Comparison of ENCODE assay signal across 16 cellular contexts in the genomic region with DNA sequence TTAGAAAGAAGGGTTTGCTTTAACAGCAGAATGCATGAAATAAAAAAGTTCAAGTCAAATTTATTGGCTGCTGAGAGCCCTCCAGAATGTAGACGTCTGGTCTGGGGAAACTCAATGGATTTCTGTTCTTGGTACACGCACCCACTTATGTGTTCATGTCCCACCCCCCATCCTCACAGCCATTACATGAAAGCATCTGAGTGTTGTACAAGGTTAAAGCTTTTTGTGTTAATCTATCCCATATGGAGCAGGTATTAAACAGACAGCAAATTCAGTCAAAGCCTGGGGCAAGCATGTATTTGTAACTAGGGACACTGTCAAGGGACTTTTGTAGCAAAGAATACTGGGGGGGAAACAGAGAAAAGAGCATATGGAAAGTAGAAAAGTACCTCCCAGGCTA.
DNase-seq lines count a peak whose midpoint lies in the region; ATAC-seq and TF ChIP-seq lines count a peak whose summit lies in the region.
"Had no signal": no experiment of that assay in that cellular context is flagged by ENCODE, and none has a peak within 500 bp of the region (broad histone marks: within the 10 kb centered on the region; RNA-seq: fewer than 3 reads in every experiment).

No MANE protein-coding gene starts in this region.

- peaks cover 0 to 42% of the 10 kb centered on the region in 2 experiments; a peak in 2 of 4 replicates for H3K4me1 ChIP-seq in SK-N-SH (ENCODE audit: control insufficient read depth in 1 of 2, insufficient read depth in 2 of 2, low read depth in 1 of 2, low read length in 1 of 2)
- H3K4me1 ChIP-seq: Caco-2 had no signal

- DNase-seq in SK-N-MC (ENCODE audit: low read depth, low spot score): peak; percentile 37
- peak; percentile 51 for DNase-seq in SK-N-SH
- DNase-seq in brain microvascular endothelial cell: no peak
- no peak for DNase-seq in NCI-H1417 treated with DMSO at 0.1 percent for 48 hours (lab: John Stamatoyannopoulos, UW)
- DNase-seq: C1 segment of cervical spinal cord; Caco-2; CD4-positive, CD25-positive, alpha-beta regulatory T cell; CD8-positive, alpha-beta T cell; DMS153; DND-41; GM23248; H7; HCEC 1CT had no signal

- in situ Hi-C loops in brain microvascular endothelial cell (cut with HindIII; ENCODE audit: low pct_ligation_motif_present, low sequenced_read_pairs): no loop called here

- H3F3A ChIP-seq in SK-N-SH (replicated peaks; ENCODE audit: insufficient read depth): no peaks in the 10 kb centered on the region

- no peaks in the 10 kb centered on the region for H3K36me3 ChIP-seq in SK-N-MC (ENCODE audit: insufficient read depth, low read length)
- H3K36me3 ChIP-seq in SK-N-SH (replicated peaks in 1 of 2; ENCODE audit: control insufficient read depth in 1 of 2, insufficient read depth in 2 of 2, low read length in 1 of 2): no peaks in the 10 kb centered on the region
- no peaks in the 10 kb centered on the region for H3K36me3 ChIP-seq in brain microvascular endothelial cell (replicated peaks)

- TF ChIP-seq CTCF in SK-N-SH (IDR thresholded peaks at IDR 0.05): no peak
- TF ChIP-seq CTCF in brain (conservative IDR thresholded peaks at IDR 0.05): no peak
- no peak for TF ChIP-seq CTCF in nephron (IDR thresholded peaks at IDR 0.05; ENCODE audit: unreplicated experiment in 3 of 3)
- TF ChIP-seq CTCF in brain microvascular endothelial cell (IDR thresholded peaks at IDR 0.05; ENCODE audit: low read depth, low read length, missing control alignments): no peak

- H3K27ac ChIP-seq in SK-N-MC: peak overlapping the region; percentile 69
- peak overlapping the region in 1 of 2 experiments; percentile 85; a peak in 2 of 4 replicates for H3K27ac ChIP-seq in SK-N-SH (ENCODE audit: low read depth in 2 of 2, low read length in 1 of 2)
- no peak overlapping the region for H3K27ac ChIP-seq in brain microvascular endothelial cell
- H3K27ac ChIP-seq: GM23248 had no signal

- H3K27me3 ChIP-seq in SK-N-SH (ENCODE audit: insufficient read depth) (no peaks in the 10 kb centered on the region), brain microvascular endothelial cell (replicated peaks) (no peaks in the 10 kb centered on the region)

- 33% methylated on average over 2 of the region's 2 CpGs for WGBS in SK-N-SH (ENCODE audit: low lambda C conversion rate)

- no peaks in the 10 kb centered on the region for H3K9me2 ChIP-seq in SK-N-SH

- peak in 1 of 2 experiments; percentile 83; a peak in 2 of 4 replicates for TF ChIP-seq EP300 in SK-N-SH (IDR thresholded peaks at IDR 0.05; ENCODE audit: borderline replicate concordance in 1 of 2, low read depth in 1 of 2, low read length in 1 of 2)

- peaks cover 2 to 9% (median 4%) of the 10 kb centered on the region in 5 experiments for H3K9me3 Mint-ChIP-seq in brain
- peaks cover 7% of the 10 kb centered on the region for H3K9me3 Mint-ChIP-seq in nephron
- H3K9me3 Mint-ChIP-seq: CD8-positive, alpha-beta T cell had no signal

- peaks cover 2% of the 10 kb centered on the region for H3K36me3 Mint-ChIP-seq in brain
- H3K36me3 Mint-ChIP-seq in nephron (ENCODE audit: low read depth): peaks cover 2% of the 10 kb centered on the region
- H3K36me3 Mint-ChIP-seq: CD4-positive, CD25-positive, alpha-beta regulatory T cell; CD8-positive, alpha-beta T cell had no signal

- ATAC-seq in HG02938 (IDR thresholded peaks at IDR 0.05; ENCODE audit: unreplicated experiment): no peak
- ATAC-seq: CD8-positive, alpha-beta T cell had no signal

- no peaks in the 10 kb centered on the region for H4K20me1 ChIP-seq in SK-N-SH (ENCODE audit: insufficient read depth)

- no peak overlapping the region for H3K9ac ChIP-seq in SK-N-MC (ENCODE audit: insufficient read length)
- no peak overlapping the region for H3K9ac ChIP-seq in SK-N-SH
- H3K9ac ChIP-seq: GM23248 had no signal

- H3K27ac Mint-ChIP-seq in brain (peak overlapping the region in 4 of 5 experiments; percentile 6 to 35 (median 28)), nephron (peak overlapping the region in 2 of 3 experiments; percentile 58 to 74)
- H3K27ac Mint-ChIP-seq: CD4-positive, CD25-positive, alpha-beta regulatory T cell; CD8-positive, alpha-beta T cell had no signal

- H3K9me3 ChIP-seq in SK-N-MC (ENCODE audit: low read depth, low read length): no peaks in the 10 kb centered on the region
- H3K9me3 ChIP-seq in SK-N-SH: no peaks in the 10 kb centered on the region; the same call in 1 of the 2 replicates
- H3K9me3 ChIP-seq: Caco-2 had no signal

- CTCF ChIA-PET in SK-N-SH (lab: Yijun Ruan, JAX): interaction anchor here (1.2 kb wide), 1 partner anchor 87 kb away, joined by 3 read pairs; no protein-coding TSS in a partner anchor

- H3K4me1 Mint-ChIP-seq in brain: peaks cover 46% of the 10 kb centered on the region
- H3K4me1 Mint-ChIP-seq in nephron: peaks cover 32% of the 10 kb centered on the region
- H3K4me1 Mint-ChIP-seq: CD4-positive, CD25-positive, alpha-beta regulatory T cell had no signal

- no peaks in the 10 kb centered on the region for H3K79me2 ChIP-seq in SK-N-SH (ENCODE audit: insufficient read depth)

- H3K4me3 ChIP-seq in SK-N-MC (peak overlapping the region; percentile 46), SK-N-SH (ENCODE audit: low read depth in 2 of 2, low read length in 1 of 2) (no peak overlapping the region), brain microvascular endothelial cell (ENCODE audit: low read depth, low read length) (no peak overlapping the region)
- H3K4me3 ChIP-seq: GM23248 had no signal

- TF ChIP-seq RAD21 in SK-N-SH (IDR thresholded peaks at IDR 0.05; ENCODE audit: low read length): peak; percentile 20

- H3K4me2 ChIP-seq in SK-N-SH: no peak overlapping the region

- H3K27me3 Mint-ChIP-seq in brain: peaks cover 3% of the 10 kb centered on the region
- no peaks in the 10 kb centered on the region for H3K27me3 Mint-ChIP-seq in nephron (ENCODE audit: low read depth)
- H3K27me3 Mint-ChIP-seq: CD4-positive, CD25-positive, alpha-beta regulatory T cell had no signal

- no peak overlapping the region for H2AFZ ChIP-seq in SK-N-SH (ENCODE audit: low read depth)
- H2AFZ ChIP-seq: GM23248 had no signal

- POLR2A ChIA-PET in SK-N-SH (lab: Yijun Ruan, JAX): no interaction called here

- H3K4me3 Mint-ChIP-seq in brain (peak overlapping the region in 1 of 5 experiments; percentile 9), nephron (no peak overlapping the region)
- H3K4me3 Mint-ChIP-seq: CD4-positive, CD25-positive, alpha-beta regulatory T cell; CD8-positive, alpha-beta T cell had no signal

TF ChIP-seq in SK-N-SH, 30 proteins besides CTCF, POLR2A, EP300 and RAD21:
- TF ChIP-seq GATA2 (CRISPR knock-in tag; IDR thresholded peaks at IDR 0.05) (peak; percentile 33; the same call in 1 of the 2 replicates), CHD2 (IDR thresholded peaks at IDR 0.05; ENCODE audit: low read length, partially characterized antibody) (peak; percentile 62), FOXJ3 (CRISPR knock-in tag; IDR thresholded peaks at IDR 0.05) (peak; percentile 63; the same call in 1 of the 2 replicates), MXI1 (IDR thresholded peaks at IDR 0.05; ENCODE audit: low read depth, low read length) (peak; percentile 30; the same call in 1 of the 2 replicates), SMC3 (IDR thresholded peaks at IDR 0.05; ENCODE audit: low read depth, low read length) (no peak), RCOR1 (IDR thresholded peaks at IDR 0.05; ENCODE audit: low read length) (peak; percentile 66)
TF ChIP-seq in SK-N-SH: peak in this region for 5.

Comparison
In these comparisons a context has a peak if more than half of its experiments do, and no peak if none do; other contexts are left out.
1. DNase-seq: peak in SK-N-MC (single experiment) and SK-N-SH (single experiment); none in brain microvascular endothelial cell (single experiment) and NCI-H1417 treated with DMSO at 0.1 percent for 48 hours (single experiment).